In genomic region chr18:73043231-73044000, GRCh38 we compare ENCODE assay signal across 19 cellular contexts.
DNase-seq lines count a peak whose midpoint lies in the region; ATAC-seq and TF ChIP-seq lines count a peak whose summit lies in the region.
"Had no signal": no experiment of that assay in that cellular context is flagged by ENCODE, and none has a peak within 500 bp of the region (broad histone marks: within the 10 kb centered on the region; RNA-seq: fewer than 3 reads in every experiment).

No MANE protein-coding gene starts in this region.

- H3K27ac ChIP-seq in MM.1S (ENCODE audit: low read length): no peak overlapping the region
- H3K27ac ChIP-seq: esophagus squamous epithelium, ovary, SJSA1 had no signal

- H3K4me2 ChIP-seq in MM.1S (ENCODE audit: low read depth, low read length): no peak overlapping the region

- TF ChIP-seq CTCF in MM.1S (IDR thresholded peaks at IDR 0.05; ENCODE audit: low read length): no peak

- H3K9ac ChIP-seq in MM.1S (ENCODE audit: low read length): no peak overlapping the region

- H3F3A ChIP-seq in MM.1S (ENCODE audit: insufficient read depth, low read length): no peaks in the 10 kb centered on the region

- no peak overlapping the region for H2AFZ ChIP-seq in MM.1S (ENCODE audit: low read length)

- no peak overlapping the region for H3K4me3 ChIP-seq in MM.1S (ENCODE audit: low read length)
- H3K4me3 ChIP-seq: esophagus squamous epithelium, ovary, SJSA1 had no signal

- no peaks in the 10 kb centered on the region for H3K79me2 ChIP-seq in MM.1S (ENCODE audit: low read length)

- no peaks in the 10 kb centered on the region for H3K27me3 ChIP-seq in MM.1S (replicated peaks; ENCODE audit: insufficient read depth, low read length)
- H3K27me3 ChIP-seq: esophagus squamous epithelium, ovary, SJSA1 had no signal

- no peaks in the 10 kb centered on the region for H4K20me1 ChIP-seq in MM.1S (ENCODE audit: insufficient read depth, low read length)

- DNase-seq in DMS 273 (lab: John Stamatoyannopoulos, UW; ENCODE audit: unreplicated experiment) (peak; percentile 83), NCI-H1436 treated with DMSO at 0.1 percent for 48 hours (lab: John Stamatoyannopoulos, UW) (peak; percentile 22), NCI-H510A (lab: John Stamatoyannopoulos, UW) (peak; percentile 53), kidney tubule cell (ENCODE audit: low spot score) (peak; percentile 53), KG1 (lab: John Stamatoyannopoulos, UW) (no peak), MM.1S (no peak)
- DNase-seq: activated CD4-positive, CD25-positive, alpha-beta regulatory T cell treated with anti-CD3 and anti-CD28 coated beads, Interleukin-2, amount 50 U/mL, for 72 hours; activated CD8-positive, alpha-beta memory T cell treated with anti-CD3 and anti-CD28 coated beads, Interleukin-2, amount 10 ng/mL, durations not matched to agents 7 days and 5 days; activated gamma-delta T cell; amygdala; central memory CD4-positive, alpha-beta T cell; effector CD4-positive, alpha-beta T cell; esophagus squamous epithelium; GOT3; ovary; stimulated activated CD4-positive, alpha-beta T cell treated with anti-CD3 and anti-CD28 coated beads, Interleukin-2, amount 100 ng/mL, for 24 hours had no signal

- no peaks in the 10 kb centered on the region for H3K9me3 ChIP-seq in MM.1S (replicated peaks; ENCODE audit: insufficient read depth, low read length)
- H3K9me3 ChIP-seq: esophagus squamous epithelium, ovary, SJSA1 had no signal

- no peaks in the 10 kb centered on the region for H3K9me2 ChIP-seq in MM.1S (replicated peaks; ENCODE audit: insufficient read depth, low read length)

- no peak for ATAC-seq in HG03432 (IDR thresholded peaks at IDR 0.05; ENCODE audit: unreplicated experiment)
- no peak for ATAC-seq in HG03378 (IDR thresholded peaks at IDR 0.05; ENCODE audit: unreplicated experiment)
- ATAC-seq: activated CD8-positive, alpha-beta memory T cell treated with anti-CD3 and anti-CD28 coated beads, Interleukin-2, amount 10 ng/mL, durations not matched to agents 7 days and 5 days had no signal

- H3K36me3 ChIP-seq in MM.1S (replicated peaks; ENCODE audit: insufficient read depth, low read length): no peaks in the 10 kb centered on the region
- H3K36me3 ChIP-seq: esophagus squamous epithelium, ovary, SJSA1 had no signal

- H3K4me1 ChIP-seq in MM.1S (ENCODE audit: low read length): no peaks in the 10 kb centered on the region
- H3K4me1 ChIP-seq: esophagus squamous epithelium, SJSA1 had no signal

Comparison
In these comparisons a context has a peak if more than half of its experiments do, and no peak if none do; other contexts are left out.
1. DNase-seq: peak in DMS 273 (single experiment), NCI-H1436 treated with DMSO at 0.1 percent for 48 hours (single experiment), NCI-H510A (single experiment) and kidney tubule cell (single experiment); none in KG1 (single experiment) and MM.1S (single experiment).